In genomic region chr22:23984430-23984829, GRCh38 we compare ENCODE assay signal across 8 cellular contexts. TPM values are rescaled to one million over a fixed set of nuclear protein-coding genes. Genes with fewer than 3 reads are reported as not detected.
DNase-seq lines count a peak whose midpoint lies in the region; ATAC-seq and TF ChIP-seq lines count a peak whose summit lies in the region.

No MANE protein-coding gene starts in this region.

- H3K36me3 Mint-ChIP-seq in T-cell = no peaks in the 10 kb centered on the region
- no peaks in the 10 kb centered on the region for H3K36me3 Mint-ChIP-seq in endodermal cell (ENCODE audit: low read depth)

- H3K27me3 ChIP-seq in HAP-1 (ENCODE audit: low read depth) = no peaks in the 10 kb centered on the region
- H3K27me3 ChIP-seq in endodermal cell (ENCODE audit: control insufficient read depth, insufficient read depth, low read length, poor library complexity, severe bottlenecking) = no peaks in the 10 kb centered on the region

- H3K9me3 ChIP-seq in HAP-1 = no peaks in the 10 kb centered on the region
- H3K9me3 ChIP-seq in endodermal cell (ENCODE audit: control insufficient read depth, low read length) = no peaks in the 10 kb centered on the region

- H3K9me3 Mint-ChIP-seq in T-cell (no peaks in the 10 kb centered on the region), endodermal cell (no peaks in the 10 kb centered on the region)

- H3K27me3 Mint-ChIP-seq in T-cell (peaks cover 0 to 2% of the 10 kb centered on the region in 2 donors), endodermal cell (ENCODE audit: insufficient read depth) (no peaks in the 10 kb centered on the region)

- H3K27ac Mint-ChIP-seq in T-cell (peak overlapping the region in 1 of 2 donors; percentile 66), endodermal cell (no peak overlapping the region)

- no peak overlapping the region for H3K27ac ChIP-seq in endodermal cell (ENCODE audit: low read depth, low read length)

- no peaks in the 10 kb centered on the region for H3K4me1 ChIP-seq in HAP-1
- no peaks in the 10 kb centered on the region for H3K4me1 ChIP-seq in endodermal cell (ENCODE audit: control insufficient read depth, insufficient read depth, low read length)

- CTCF ChIA-PET in T-cell (lab: Charles Lee) = no interaction called here

- no peaks in the 10 kb centered on the region for H3K36me3 ChIP-seq in HAP-1 (replicated peaks)
- H3K36me3 ChIP-seq in endodermal cell (ENCODE audit: control insufficient read depth, insufficient read depth, low read length) = no peaks in the 10 kb centered on the region

- POLR2A ChIA-PET in T-cell (lab: Charles Lee) = no interaction called here

- DNase-seq in ACHN = peak; percentile 16
- DNase-seq in HAP-1 (ENCODE audit: low spot score in 2 of 2) = peak; percentile 43 to 56
- peak in 16 of 34 experiments; percentile 7 to 67 (median 32) for DNase-seq in T-cell
- peak; percentile 39 for DNase-seq in fibroblast of pulmonary artery (ENCODE audit: low read depth)
- DNase-seq in stimulated activated naive CD4-positive, alpha-beta T cell treated with Interleukin-2 at 50 U/mL for 16 hours (lab: John Stamatoyannopoulos, UW) = peak; percentile 50
- no peak for DNase-seq in epidermal melanocyte (ENCODE audit: insufficient read length, low spot score)
- DNase-seq in endodermal cell = no peak
- no peak for DNase-seq in OCI-M2 (lab: John Stamatoyannopoulos, UW; ENCODE audit: unreplicated experiment)

- in situ Hi-C loops in ACHN (cut with HindIII; ENCODE audit: low pct_ligation_motif_present, low pct_unique_long_range_greater_than_20kb, low sequenced_read_pairs) (no loop called here), HAP-1 (cut with MboI; ENCODE audit: low sequenced_read_pairs) (loop anchor here (10.0 kb wide), 1 partner anchor 190 kb away; no protein-coding TSS in a partner anchor)

- 9 to 17% methylated on average over 1 to 4 of the region's 6 CpGs for WGBS in endodermal cell (ENCODE audit: insufficient coverage in 1 of 2, insufficient read length in 1 of 2), 2 experiments

- no peak overlapping the region for H3K9ac ChIP-seq in endodermal cell (ENCODE audit: extremely low read depth, low read length, poor library complexity, severe bottlenecking)

- peak; percentile 64 to 97 (median 73) for ATAC-seq in T-cell (replicated peaks in 1 of 4)

- H3K4me1 Mint-ChIP-seq in T-cell (peaks cover 0 to 4% (median 2%) of the 10 kb centered on the region in 3 donors), endodermal cell (no peaks in the 10 kb centered on the region)

- H3K4me3 ChIP-seq in HAP-1 = no peak overlapping the region
- no peak overlapping the region for H3K4me3 ChIP-seq in fibroblast of pulmonary artery (replicated peaks; ENCODE audit: low read depth, low read length)
- no peak overlapping the region for H3K4me3 ChIP-seq in endodermal cell (ENCODE audit: low read length)

- no peak overlapping the region for H3K4me3 Mint-ChIP-seq in T-cell
- no peak overlapping the region for H3K4me3 Mint-ChIP-seq in endodermal cell

- TF ChIP-seq CTCF in fibroblast of pulmonary artery (IDR thresholded peaks at IDR 0.05; ENCODE audit: low read length, missing control alignments) = peak; percentile 49
- TF ChIP-seq CTCF in endodermal cell (conservative IDR thresholded peaks at IDR 0.05) = no peak

RNA-seq across cellular contexts. Expression of gene GSTT2, which starts 4.5 kb away (rescaled TPM):
- total RNA-seq in T-cell (not detected), endodermal cell (1 to 10 TPM in 1 of 2 donors, under 1 TPM in 1; 0.51 to 3.7 TPM)
- polyA plus RNA-seq in endodermal cell (2013, experiment 1 of 2) = 1.5 TPM
- 1.9 TPM for polyA plus RNA-seq in endodermal cell (2013, experiment 2 of 2)

RNA-seq across cellular contexts. Expression of gene DDT, which starts 10.2 kb away (rescaled TPM):
- total RNA-seq in T-cell (100 to 1,000 TPM in 2 of 5 donors, 10 to 100 TPM in 3; 72.5 to 122 (median 94.3) TPM), endodermal cell (100 to 1,000 TPM; 117 to 164 TPM)
- polyA plus RNA-seq in endodermal cell (2013, experiment 1 of 2) = 87.2 TPM
- 80.7 TPM for polyA plus RNA-seq in endodermal cell (2013, experiment 2 of 2)

RNA-seq across cellular contexts. Expression of gene DDTL, which starts 17.7 kb away (rescaled TPM):
- total RNA-seq in T-cell = 1 to 10 TPM in 4 of 5 donors, not detected in 1; 3.5 to 7.7 (median 3.9) TPM
- total RNA-seq in endodermal cell = 1 to 10 TPM in 1 of 2 donors, not detected in 1; 1.2 TPM
- polyA plus RNA-seq in endodermal cell (2013, experiment 1 of 2) = 0.61 TPM
- polyA plus RNA-seq in endodermal cell (2013, experiment 2 of 2) = 1.1 TPM

RNA-seq across cellular contexts. Expression of gene GSTT4, which starts 20.8 kb away (rescaled TPM):
- total RNA-seq in T-cell = not detected
- not detected for total RNA-seq in endodermal cell
- not detected for polyA plus RNA-seq in endodermal cell (2013, experiment 1 of 2)
- polyA plus RNA-seq in endodermal cell (2013, experiment 2 of 2) = not detected

RNA-seq across cellular contexts. Expression of gene GSTT2B, which starts 23.4 kb away (rescaled TPM):
- total RNA-seq in T-cell = not detected
- total RNA-seq in endodermal cell = 1 to 10 TPM; 3.7 to 4.4 TPM
- polyA plus RNA-seq in endodermal cell (2013, experiment 1 of 2) = 8.2 TPM
- polyA plus RNA-seq in endodermal cell (2013, experiment 2 of 2) = 5.1 TPM

Comparison
In these comparisons a context has a peak if more than half of its experiments do, and no peak if none do; other contexts are left out.
1. DNase-seq: peak in ACHN (single experiment), HAP-1 (2 of 2), fibroblast of pulmonary artery (single experiment) and stimulated activated naive CD4-positive, alpha-beta T cell treated with Interleukin-2 at 50 U/mL for 16 hours (single experiment); none in epidermal melanocyte (single experiment), endodermal cell (single experiment) and OCI-M2 (single experiment).